In the genomic region with DNA sequence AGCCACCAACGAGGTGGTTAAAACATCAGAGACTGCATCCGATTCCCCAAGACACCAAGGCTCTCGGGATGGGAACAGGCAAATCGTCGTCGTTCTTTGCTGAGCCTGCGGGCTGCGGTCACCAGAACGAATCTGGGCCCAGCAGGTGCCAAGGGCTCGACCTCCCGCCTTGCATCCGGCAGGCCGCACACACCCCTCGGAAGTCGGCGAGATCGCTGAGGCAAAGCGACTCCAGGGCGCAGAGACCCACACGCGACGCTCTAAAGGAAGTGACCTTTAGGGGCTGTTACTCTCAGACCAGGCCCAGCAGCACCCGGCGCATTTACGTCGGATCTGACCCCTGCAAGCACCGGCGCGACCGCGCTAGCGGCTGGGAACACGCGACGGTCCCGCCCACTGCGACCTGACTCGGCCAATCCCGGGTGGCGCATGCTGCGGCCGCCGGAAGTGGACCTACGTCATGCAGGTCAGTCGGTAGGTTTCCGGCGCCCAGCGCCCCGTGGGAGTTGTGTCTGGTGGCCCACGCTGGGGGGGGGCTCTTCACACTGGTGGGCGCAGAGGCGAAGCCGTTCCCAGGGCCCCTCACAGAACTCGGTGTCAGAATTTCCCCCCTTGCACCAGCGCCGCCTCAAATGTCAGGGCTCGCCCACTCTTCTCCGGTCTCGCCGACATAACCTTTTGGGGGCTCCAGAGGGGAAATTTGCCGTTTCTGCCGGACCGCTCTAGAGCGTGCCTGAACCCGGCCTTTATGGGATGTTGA, we compare ENCODE assay signal across 1 cellular context.
A peak's percentile ranks its signal among the peaks of the same experiment; 100 is the strongest.
TF ChIP-seq lines count a peak whose summit lies in the region.

No MANE protein-coding gene starts in this region.

TF ChIP-seq in HepG2, 621 proteins besides CTCF, POLR2A, EP300 and RAD21 (continued from another document and continues in another):
- TF ChIP-seq, protein P1, sequence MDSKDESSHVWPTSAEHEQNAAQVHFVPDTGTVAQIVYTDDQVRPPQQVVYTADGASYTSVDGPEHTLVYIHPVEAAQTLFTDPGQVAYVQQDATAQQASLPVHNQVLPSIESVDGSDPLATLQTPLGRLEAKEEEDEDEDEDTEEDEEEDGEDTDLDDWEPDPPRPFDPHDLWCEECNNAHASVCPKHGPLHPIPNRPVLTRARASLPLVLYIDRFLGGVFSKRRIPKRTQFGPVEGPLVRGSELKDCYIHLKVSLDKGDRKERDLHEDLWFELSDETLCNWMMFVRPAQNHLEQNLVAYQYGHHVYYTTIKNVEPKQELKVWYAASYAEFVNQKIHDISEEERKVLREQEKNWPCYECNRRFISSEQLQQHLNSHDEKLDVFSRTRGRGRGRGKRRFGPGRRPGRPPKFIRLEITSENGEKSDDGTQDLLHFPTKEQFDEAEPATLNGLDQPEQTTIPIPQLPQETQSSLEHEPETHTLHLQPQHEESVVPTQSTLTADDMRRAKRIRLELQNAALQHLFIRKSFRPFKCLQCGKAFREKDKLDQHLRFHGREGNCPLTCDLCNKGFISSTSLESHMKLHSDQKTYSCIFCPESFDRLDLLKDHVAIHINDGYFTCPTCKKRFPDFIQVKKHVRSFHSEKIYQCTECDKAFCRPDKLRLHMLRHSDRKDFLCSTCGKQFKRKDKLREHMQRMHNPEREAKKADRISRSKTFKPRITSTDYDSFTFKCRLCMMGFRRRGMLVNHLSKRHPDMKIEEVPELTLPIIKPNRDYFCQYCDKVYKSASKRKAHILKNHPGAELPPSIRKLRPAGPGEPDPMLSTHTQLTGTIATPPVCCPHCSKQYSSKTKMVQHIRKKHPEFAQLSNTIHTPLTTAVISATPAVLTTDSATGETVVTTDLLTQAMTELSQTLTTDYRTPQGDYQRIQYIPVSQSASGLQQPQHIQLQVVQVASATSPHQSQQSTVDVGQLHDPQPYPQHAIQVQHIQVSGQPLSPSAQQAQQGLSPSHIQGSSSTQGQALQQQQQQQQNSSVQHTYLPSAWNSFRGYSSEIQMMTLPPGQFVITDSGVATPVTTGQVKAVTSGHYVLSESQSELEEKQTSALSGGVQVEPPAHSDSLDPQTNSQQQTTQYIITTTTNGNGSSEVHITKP (CRISPR knock-in tag; IDR thresholded peaks at IDR 0.05; ENCODE audit: low read depth), result peak; percentile 29; the same call in 1 of the 2 replicates
- TF ChIP-seq PHF8 (CRISPR knock-in tag; IDR thresholded peaks at IDR 0.05), result peak; percentile 84
- no peak for TF ChIP-seq RARG (CRISPR knock-in tag; IDR thresholded peaks at IDR 0.05; ENCODE audit: low read depth)
- no peak for TF ChIP-seq RFXAP (CRISPR knock-in tag; IDR thresholded peaks at IDR 0.05; ENCODE audit: borderline replicate concordance)
- no peak for TF ChIP-seq ZNF670 (CRISPR knock-in tag; IDR thresholded peaks at IDR 0.05; ENCODE audit: borderline replicate concordance)
- TF ChIP-seq, protein P2, sequence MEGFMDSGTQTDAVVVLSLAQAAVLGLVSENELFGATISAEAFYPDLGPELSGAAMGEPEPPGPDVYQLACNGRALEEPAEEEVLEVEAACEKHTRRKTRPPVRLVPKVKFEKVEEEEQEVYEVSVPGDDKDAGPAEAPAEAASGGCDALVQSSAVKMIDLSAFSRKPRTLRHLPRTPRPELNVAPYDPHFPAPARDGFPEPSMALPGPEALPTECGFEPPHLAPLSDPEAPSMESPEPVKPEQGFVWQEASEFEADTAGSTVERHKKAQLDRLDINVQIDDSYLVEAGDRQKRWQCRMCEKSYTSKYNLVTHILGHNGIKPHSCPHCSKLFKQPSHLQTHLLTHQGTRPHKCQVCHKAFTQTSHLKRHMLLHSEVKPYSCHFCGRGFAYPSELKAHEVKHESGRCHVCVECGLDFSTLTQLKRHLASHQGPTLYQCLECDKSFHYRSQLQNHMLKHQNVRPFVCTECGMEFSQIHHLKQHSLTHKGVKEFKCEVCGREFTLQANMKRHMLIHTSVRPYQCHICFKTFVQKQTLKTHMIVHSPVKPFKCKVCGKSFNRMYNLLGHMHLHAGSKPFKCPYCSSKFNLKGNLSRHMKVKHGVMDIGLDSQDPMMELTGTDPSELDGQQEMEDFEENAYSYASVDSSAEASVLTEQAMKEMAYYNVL (CRISPR knock-in tag; IDR thresholded peaks at IDR 0.05; ENCODE audit: borderline replicate concordance), result no peak
- TF ChIP-seq, protein P3, sequence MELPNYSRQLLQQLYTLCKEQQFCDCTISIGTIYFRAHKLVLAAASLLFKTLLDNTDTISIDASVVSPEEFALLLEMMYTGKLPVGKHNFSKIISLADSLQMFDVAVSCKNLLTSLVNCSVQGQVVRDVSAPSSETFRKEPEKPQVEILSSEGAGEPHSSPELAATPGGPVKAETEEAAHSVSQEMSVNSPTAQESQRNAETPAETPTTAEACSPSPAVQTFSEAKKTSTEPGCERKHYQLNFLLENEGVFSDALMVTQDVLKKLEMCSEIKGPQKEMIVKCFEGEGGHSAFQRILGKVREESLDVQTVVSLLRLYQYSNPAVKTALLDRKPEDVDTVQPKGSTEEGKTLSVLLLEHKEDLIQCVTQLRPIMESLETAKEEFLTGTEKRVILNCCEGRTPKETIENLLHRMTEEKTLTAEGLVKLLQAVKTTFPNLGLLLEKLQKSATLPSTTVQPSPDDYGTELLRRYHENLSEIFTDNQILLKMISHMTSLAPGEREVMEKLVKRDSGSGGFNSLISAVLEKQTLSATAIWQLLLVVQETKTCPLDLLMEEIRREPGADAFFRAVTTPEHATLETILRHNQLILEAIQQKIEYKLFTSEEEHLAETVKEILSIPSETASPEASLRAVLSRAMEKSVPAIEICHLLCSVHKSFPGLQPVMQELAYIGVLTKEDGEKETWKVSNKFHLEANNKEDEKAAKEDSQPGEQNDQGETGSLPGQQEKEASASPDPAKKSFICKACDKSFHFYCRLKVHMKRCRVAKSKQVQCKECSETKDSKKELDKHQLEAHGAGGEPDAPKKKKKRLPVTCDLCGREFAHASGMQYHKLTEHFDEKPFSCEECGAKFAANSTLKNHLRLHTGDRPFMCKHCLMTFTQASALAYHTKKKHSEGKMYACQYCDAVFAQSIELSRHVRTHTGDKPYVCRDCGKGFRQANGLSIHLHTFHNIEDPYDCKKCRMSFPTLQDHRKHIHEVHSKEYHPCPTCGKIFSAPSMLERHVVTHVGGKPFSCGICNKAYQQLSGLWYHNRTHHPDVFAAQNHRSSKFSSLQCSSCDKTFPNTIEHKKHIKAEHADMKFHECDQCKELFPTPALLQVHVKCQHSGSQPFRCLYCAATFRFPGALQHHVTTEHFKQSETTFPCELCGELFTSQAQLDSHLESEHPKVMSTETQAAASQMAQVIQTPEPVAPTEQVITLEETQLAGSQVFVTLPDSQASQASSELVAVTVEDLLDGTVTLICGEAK (IDR thresholded peaks at IDR 0.05), result no peak
- TF ChIP-seq, protein P3 (CRISPR knock-in tag; IDR thresholded peaks at IDR 0.05), result peak; percentile 41; the same call in 1 of the 2 replicates
- TF ChIP-seq ZNF460 (CRISPR knock-in tag; IDR thresholded peaks at IDR 0.05; ENCODE audit: borderline replicate concordance), result no peak
- no peak for TF ChIP-seq ZNF644 (CRISPR knock-in tag; IDR thresholded peaks at IDR 0.05; ENCODE audit: low read depth)
- TF ChIP-seq SMC3 (IDR thresholded peaks at IDR 0.05; ENCODE audit: low read length), result no peak
- TF ChIP-seq JUND (CRISPR knock-in tag; IDR thresholded peaks at IDR 0.05), result peak; percentile 38; the same call in 1 of the 2 replicates
- no peak for TF ChIP-seq SKI (IDR thresholded peaks at IDR 0.05; ENCODE audit: partially characterized antibody)
- TF ChIP-seq MEIS2 (CRISPR knock-in tag; IDR thresholded peaks at IDR 0.05), result no peak
- TF ChIP-seq ATM (IDR thresholded peaks at IDR 0.05; ENCODE audit: borderline replicate concordance), result no peak
- TF ChIP-seq MAFK (conservative IDR thresholded peaks at IDR 0.05 in 1 of 2, IDR thresholded peaks at IDR 0.05 in 1 of 2; ENCODE audit: low read length in 2 of 2), result no peak
- TF ChIP-seq, protein P4, sequence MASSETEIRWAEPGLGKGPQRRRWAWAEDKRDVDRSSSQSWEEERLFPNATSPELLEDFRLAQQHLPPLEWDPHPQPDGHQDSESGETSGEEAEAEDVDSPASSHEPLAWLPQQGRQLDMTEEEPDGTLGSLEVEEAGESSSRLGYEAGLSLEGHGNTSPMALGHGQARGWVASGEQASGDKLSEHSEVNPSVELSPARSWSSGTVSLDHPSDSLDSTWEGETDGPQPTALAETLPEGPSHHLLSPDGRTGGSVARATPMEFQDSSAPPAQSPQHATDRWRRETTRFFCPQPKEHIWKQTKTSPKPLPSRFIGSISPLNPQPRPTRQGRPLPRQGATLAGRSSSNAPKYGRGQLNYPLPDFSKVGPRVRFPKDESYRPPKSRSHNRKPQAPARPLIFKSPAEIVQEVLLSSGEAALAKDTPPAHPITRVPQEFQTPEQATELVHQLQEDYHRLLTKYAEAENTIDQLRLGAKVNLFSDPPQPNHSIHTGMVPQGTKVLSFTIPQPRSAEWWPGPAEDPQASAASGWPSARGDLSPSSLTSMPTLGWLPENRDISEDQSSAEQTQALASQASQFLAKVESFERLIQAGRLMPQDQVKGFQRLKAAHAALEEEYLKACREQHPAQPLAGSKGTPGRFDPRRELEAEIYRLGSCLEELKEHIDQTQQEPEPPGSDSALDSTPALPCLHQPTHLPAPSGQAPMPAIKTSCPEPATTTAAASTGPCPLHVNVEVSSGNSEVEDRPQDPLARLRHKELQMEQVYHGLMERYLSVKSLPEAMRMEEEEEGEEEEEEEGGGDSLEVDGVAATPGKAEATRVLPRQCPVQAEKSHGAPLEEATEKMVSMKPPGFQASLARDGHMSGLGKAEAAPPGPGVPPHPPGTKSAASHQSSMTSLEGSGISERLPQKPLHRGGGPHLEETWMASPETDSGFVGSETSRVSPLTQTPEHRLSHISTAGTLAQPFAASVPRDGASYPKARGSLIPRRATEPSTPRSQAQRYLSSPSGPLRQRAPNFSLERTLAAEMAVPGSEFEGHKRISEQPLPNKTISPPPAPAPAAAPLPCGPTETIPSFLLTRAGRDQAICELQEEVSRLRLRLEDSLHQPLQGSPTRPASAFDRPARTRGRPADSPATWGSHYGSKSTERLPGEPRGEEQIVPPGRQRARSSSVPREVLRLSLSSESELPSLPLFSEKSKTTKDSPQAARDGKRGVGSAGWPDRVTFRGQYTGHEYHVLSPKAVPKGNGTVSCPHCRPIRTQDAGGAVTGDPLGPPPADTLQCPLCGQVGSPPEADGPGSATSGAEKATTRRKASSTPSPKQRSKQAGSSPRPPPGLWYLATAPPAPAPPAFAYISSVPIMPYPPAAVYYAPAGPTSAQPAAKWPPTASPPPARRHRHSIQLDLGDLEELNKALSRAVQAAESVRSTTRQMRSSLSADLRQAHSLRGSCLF (CRISPR knock-in tag; IDR thresholded peaks at IDR 0.05; ENCODE audit: borderline replicate concordance), result no peak
- no peak for TF ChIP-seq ZNF33B (CRISPR knock-in tag; IDR thresholded peaks at IDR 0.05)
- TF ChIP-seq, protein P5, sequence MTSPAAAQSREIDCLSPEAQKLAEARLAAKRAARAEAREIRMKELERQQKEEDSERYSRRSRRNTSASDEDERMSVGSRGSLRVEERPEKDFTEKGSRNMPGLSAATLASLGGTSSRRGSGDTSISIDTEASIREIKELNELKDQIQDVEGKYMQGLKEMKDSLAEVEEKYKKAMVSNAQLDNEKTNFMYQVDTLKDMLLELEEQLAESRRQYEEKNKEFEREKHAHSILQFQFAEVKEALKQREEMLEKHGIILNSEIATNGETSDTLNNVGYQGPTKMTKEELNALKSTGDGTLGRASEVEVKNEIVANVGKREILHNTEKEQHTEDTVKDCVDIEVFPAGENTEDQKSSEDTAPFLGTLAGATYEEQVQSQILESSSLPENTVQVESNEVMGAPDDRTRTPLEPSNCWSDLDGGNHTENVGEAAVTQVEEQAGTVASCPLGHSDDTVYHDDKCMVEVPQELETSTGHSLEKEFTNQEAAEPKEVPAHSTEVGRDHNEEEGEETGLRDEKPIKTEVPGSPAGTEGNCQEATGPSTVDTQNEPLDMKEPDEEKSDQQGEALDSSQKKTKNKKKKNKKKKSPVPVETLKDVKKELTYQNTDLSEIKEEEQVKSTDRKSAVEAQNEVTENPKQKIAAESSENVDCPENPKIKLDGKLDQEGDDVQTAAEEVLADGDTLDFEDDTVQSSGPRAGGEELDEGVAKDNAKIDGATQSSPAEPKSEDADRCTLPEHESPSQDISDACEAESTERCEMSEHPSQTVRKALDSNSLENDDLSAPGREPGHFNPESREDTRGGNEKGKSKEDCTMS (CRISPR knock-in tag; conservative IDR thresholded peaks at IDR 0.05), result no peak
- TF ChIP-seq BHLHE40 (IDR thresholded peaks at IDR 0.05; ENCODE audit: low read length), result no peak
- TF ChIP-seq ZC3H13 (CRISPR knock-in tag; IDR thresholded peaks at IDR 0.05), result no peak
- TF ChIP-seq MYNN (CRISPR knock-in tag; IDR thresholded peaks at IDR 0.05; ENCODE audit: low read depth), result no peak
- TF ChIP-seq, protein P6, sequence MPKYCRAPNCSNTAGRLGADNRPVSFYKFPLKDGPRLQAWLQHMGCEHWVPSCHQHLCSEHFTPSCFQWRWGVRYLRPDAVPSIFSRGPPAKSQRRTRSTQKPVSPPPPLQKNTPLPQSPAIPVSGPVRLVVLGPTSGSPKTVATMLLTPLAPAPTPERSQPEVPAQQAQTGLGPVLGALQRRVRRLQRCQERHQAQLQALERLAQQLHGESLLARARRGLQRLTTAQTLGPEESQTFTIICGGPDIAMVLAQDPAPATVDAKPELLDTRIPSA (CRISPR knock-in tag; IDR thresholded peaks at IDR 0.05; ENCODE audit: borderline replicate concordance), result no peak
- no peak for TF ChIP-seq ZMAT3 (CRISPR knock-in tag; conservative IDR thresholded peaks at IDR 0.05)
- peak; percentile 54; the same call in 1 of the 2 replicates for TF ChIP-seq HDAC2 (CRISPR knock-in tag; IDR thresholded peaks at IDR 0.05)
- TF ChIP-seq TARDBP (CRISPR knock-in tag; IDR thresholded peaks at IDR 0.05), result no peak
